Comparison of ENCODE assay signal across 8 cellular contexts in genomic region chr20:34955232-34956040, GRCh38. TPM values are rescaled to one million over a fixed set of nuclear protein-coding genes. Genes with fewer than 3 reads are reported as not detected.
DNase-seq lines count a peak whose midpoint lies in the region; ATAC-seq, FAIRE-seq and TF ChIP-seq lines count a peak whose summit lies in the region.

Gene GSS, minus strand, starts transcription at chr20:34955806. Its CDS starts 3,954 bp downstream, at chr20:34951852.
Gene MYH7B, plus strand, starts transcription at chr20:34955868. Its CDS starts 22,138 bp downstream, at chr20:34978006.

- H3K9ac ChIP-seq in keratinocyte (ENCODE audit: control insufficient read depth, extremely low read depth, insufficient read depth, low read length), result peak within 1 kb of the TSS; percentile 90

- dilution Hi-C loops in keratinocyte (cut with MboI; ENCODE audit: extremely low pct_ligation_motif_present, low sequenced_read_pairs), result no loop called here

- H3K36me3 ChIP-seq in keratinocyte (ENCODE audit: control insufficient read depth in 2 of 2, extremely low read depth in 1 of 2, insufficient read depth in 2 of 2, low read length in 2 of 2), result no peaks in the 10 kb centered on the region

- H3K27ac ChIP-seq in keratinocyte (ENCODE audit: control insufficient read depth, insufficient read depth, low read length), result peak within 1 kb of the TSS; percentile 84

- peak within 1 kb of the TSS; percentile 100 for H3K4me2 ChIP-seq in keratinocyte (ENCODE audit: control insufficient read depth, extremely low read depth, insufficient read depth, low read depth, low read length)

- DNase-seq in Ammon's horn (ENCODE audit: low spot score), result peak; percentile 95
- peak; percentile 95 to 98 for DNase-seq in NCI-H446 (lab: John Stamatoyannopoulos, UW)
- DNase-seq in activated CD4-positive, CD25-positive, alpha-beta regulatory T cell treated with anti-CD3 and anti-CD28 coated beads, Interleukin-2, amount 50 U/mL, for 72 hours, result peak; percentile 99
- peak; percentile 62 to 80 for DNase-seq in cerebellar nuclear complex (lab: John Stamatoyannopoulos, UW)
- DNase-seq in keratinocyte (ENCODE audit: low read depth, low spot score), result peak; percentile 76
- DNase-seq in stimulated activated CD4-positive, alpha-beta T cell treated with anti-CD3 and anti-CD28 coated beads, Interleukin-12 subunit alpha, Interleukin-12 subunit beta, amount 100 ng/mL, for 48 hours (ENCODE audit: low read depth in 2 of 3, low spot score in 1 of 3), result peak; percentile 95 to 99 (median 98)

- TF ChIP-seq CTCF in keratinocyte (optimal IDR thresholded peaks at IDR 0.05 in 1 of 3, IDR thresholded peaks at IDR 0.05 in 1 of 3, conservative IDR thresholded peaks at IDR 0.05 in 1 of 3; ENCODE audit: extremely low read depth in 1 of 3, insufficient read depth in 2 of 3, low read length in 3 of 3), result peak; percentile 32 to 85 (median 49)

- no peaks in the 10 kb centered on the region for H3K9me3 ChIP-seq in keratinocyte (ENCODE audit: control insufficient read depth, low read depth, low read length)

- H3K4me1 ChIP-seq in keratinocyte (ENCODE audit: control insufficient read depth, extremely low read depth, insufficient read depth, low read length), result peaks cover 38% of the 10 kb centered on the region

- H3K4me3 ChIP-seq in keratinocyte (ENCODE audit: control insufficient read depth in 2 of 3, extremely low read depth in 1 of 3, insufficient read depth in 2 of 3, low read depth in 1 of 3, low read length in 3 of 3), result peak within 1 kb of the TSS; percentile 57 to 94 (median 91)

- peaks cover 2% of the 10 kb centered on the region for H3K9me1 ChIP-seq in keratinocyte (ENCODE audit: control insufficient read depth, extremely low read depth, insufficient read depth, low read length)

- ATAC-seq in GM19035 (IDR thresholded peaks at IDR 0.05; ENCODE audit: unreplicated experiment) (peak; percentile 86), HG03354 (IDR thresholded peaks at IDR 0.05; ENCODE audit: poor library complexity, severe bottlenecking, unreplicated experiment) (peak; percentile 89)

- H4K20me1 ChIP-seq in keratinocyte (ENCODE audit: control insufficient read depth, extremely low read depth, insufficient read depth, low read length), result no peaks in the 10 kb centered on the region

- peak; percentile 43 for FAIRE-seq in keratinocyte (lab: Jason Lieb, UNC)

- peaks cover 12% of the 10 kb centered on the region for H3K79me2 ChIP-seq in keratinocyte (ENCODE audit: control insufficient read depth, insufficient read depth, low read length)

- H2AFZ ChIP-seq in keratinocyte (ENCODE audit: control insufficient read depth, low read length), result peak within 1 kb of the TSS; percentile 89

- H3K27me3 ChIP-seq in keratinocyte (ENCODE audit: control insufficient read depth, extremely low read depth, insufficient read depth, low read length), result no peaks in the 10 kb centered on the region

RNA-seq across cellular contexts. Expression of gene GSS, which starts in this region (rescaled TPM):
- polyA plus RNA-seq in keratinocyte, result 101 to 112 TPM (median 101 TPM) in 3 replicates
- polyA plus RNA-seq in keratinocyte (2011; ENCODE audit: low read depth), result 45.3 TPM
- 72.4 and 83.5 TPM in 2 replicates for polyA plus RNA-seq in keratinocyte (2011; cell fraction: cytosol; rRNA removed)
- 202 and 228 TPM in 2 replicates for polyA plus RNA-seq in keratinocyte (2011; cell fraction: nucleus; rRNA removed)
- 63.4 and 75.6 TPM in 2 replicates for polyA plus RNA-seq in keratinocyte (2012; ENCODE audit: low replicate concordance)
- polyA minus RNA-seq in keratinocyte, result 70.1 to 79.0 TPM (median 75.7 TPM) in 3 replicates
- polyA minus RNA-seq in keratinocyte (2011; cell fraction: cytosol; rRNA and poly(A)+ RNA removed), result 35.9 TPM
- polyA minus RNA-seq in keratinocyte (2011; cell fraction: nucleus; rRNA and poly(A)+ RNA removed), result 34.3 and 51.7 TPM in 2 replicates

RNA-seq across cellular contexts. Expression of gene MYH7B, which starts in this region (rescaled TPM):
- polyA plus RNA-seq in keratinocyte, result 0.01 TPM in 2 of 3 replicates, not detected in the other
- 0.04 TPM for polyA plus RNA-seq in keratinocyte (2011; ENCODE audit: low read depth)
- not detected in 2 replicates for polyA plus RNA-seq in keratinocyte (2011; cell fraction: cytosol; rRNA removed)
- 0.01 and 0.04 TPM in 2 replicates for polyA plus RNA-seq in keratinocyte (2011; cell fraction: nucleus; rRNA removed)
- polyA plus RNA-seq in keratinocyte (2012; ENCODE audit: low replicate concordance), result 0.47 TPM in 1 of 2 replicates, not detected in the other
- 0.07 to 0.16 TPM in 2 of 3 replicates, not detected in the other for polyA minus RNA-seq in keratinocyte
- polyA minus RNA-seq in keratinocyte (2011; cell fraction: cytosol; rRNA and poly(A)+ RNA removed), result not detected
- not detected in 2 replicates for polyA minus RNA-seq in keratinocyte (2011; cell fraction: nucleus; rRNA and poly(A)+ RNA removed)

Comparison
In these comparisons a context has a peak if more than half of its experiments do, and no peak if none do; other contexts are left out.
1. Peak in every context shown above with its lines: DNase-seq, ATAC-seq, H3K4me3 ChIP-seq and H3K27ac ChIP-seq.